In genomic region chr3:190323241-190323617, GRCh38 we compare ENCODE assay signal across 11 cellular contexts. TPM values are rescaled to one million over a fixed set of nuclear protein-coding genes. Genes with fewer than 3 reads are reported as not detected.
DNase-seq lines count a peak whose midpoint lies in the region; ATAC-seq and TF ChIP-seq lines count a peak whose summit lies in the region.
"Had no signal": no experiment of that assay in that cellular context is flagged by ENCODE, and none has a peak within 500 bp of the region (broad histone marks: within the 10 kb centered on the region; RNA-seq: fewer than 3 reads in every experiment).

No MANE protein-coding gene starts in this region.

- H3K4me3 ChIP-seq in left lung (peak overlapping the region; percentile 40 to 53), testis (peak overlapping the region in 1 of 2 donors; percentile 76)

- H3K27me3 ChIP-seq in left lung (peaks cover 0 to 25% of the 10 kb centered on the region in 2 donors), testis (no peaks in the 10 kb centered on the region)

- H3K4me3 Mint-ChIP-seq in activated CD4-positive, alpha-beta T cell treated with anti-CD3 and anti-CD28 coated beads, Interleukin-2, amount 10 ng/mL, durations not matched to agents 24 days and 14 days, result peak overlapping the region; percentile 75

- H3K27ac ChIP-seq in left lung (peak overlapping the region in 1 of 2 donors; percentile 60), testis (no peak overlapping the region)
- H3K27ac ChIP-seq: cardiac muscle cell had no signal

- H3K36me3 Mint-ChIP-seq in activated CD4-positive, alpha-beta T cell treated with anti-CD3 and anti-CD28 coated beads, Interleukin-2, amount 10 ng/mL, durations not matched to agents 24 days and 14 days (ENCODE audit: low read depth), result no peaks in the 10 kb centered on the region

- no peak for TF ChIP-seq POLR2A in testis (IDR thresholded peaks at IDR 0.05)

- peak; percentile 25 for ATAC-seq in left lung
- no peak for ATAC-seq in HG03139 (IDR thresholded peaks at IDR 0.05; ENCODE audit: unreplicated experiment)
- ATAC-seq in HG02870 (IDR thresholded peaks at IDR 0.05; ENCODE audit: unreplicated experiment), result no peak

- no peak for DNase-seq in activated CD4-positive, alpha-beta T cell treated with anti-CD3 and anti-CD28 coated beads, Interleukin-2, amount 10 ng/mL, durations not matched to agents 24 days and 14 days
- DNase-seq in activated CD4-positive, alpha-beta T cell treated with anti-CD3 and anti-CD28 coated beads, Interleukin-2, amount 50 U/mL, for 48 hours, result no peak
- DNase-seq in astrocyte of the hippocampus (ENCODE audit: low read depth, low spot score), result peak; percentile 47
- no peak for DNase-seq in left lung
- DNase-seq in testis, result peak; percentile 32
- no peak for DNase-seq in DMS53 (lab: John Stamatoyannopoulos, UW)
- DNase-seq: activated CD4-positive, alpha-beta T cell treated with anti-CD3 and anti-CD28 coated beads for 48 hours; NCI-H82 had no signal

- H3K36me3 ChIP-seq in left lung (no peaks in the 10 kb centered on the region), testis (ENCODE audit: low read depth, missing control alignments) (no peaks in the 10 kb centered on the region)
- H3K36me3 ChIP-seq: cardiac muscle cell had no signal

- no peak overlapping the region for H3K27ac Mint-ChIP-seq in activated CD4-positive, alpha-beta T cell treated with anti-CD3 and anti-CD28 coated beads, Interleukin-2, amount 10 ng/mL, durations not matched to agents 24 days and 14 days

- peaks cover 8 to 11% of the 10 kb centered on the region in 2 donors for H3K4me1 ChIP-seq in left lung
- H3K4me1 ChIP-seq in testis, result peaks cover 5% of the 10 kb centered on the region

- TF ChIP-seq CTCF in left lung (IDR thresholded peaks at IDR 0.05) (no peak), testis (IDR thresholded peaks at IDR 0.05) (no peak)

- H3K27me3 Mint-ChIP-seq in activated CD4-positive, alpha-beta T cell treated with anti-CD3 and anti-CD28 coated beads, Interleukin-2, amount 10 ng/mL, durations not matched to agents 24 days and 14 days, result peaks cover 22% of the 10 kb centered on the region

- H3K9me3 ChIP-seq in left lung (no peaks in the 10 kb centered on the region), testis (no peaks in the 10 kb centered on the region)

- H3K4me1 Mint-ChIP-seq in activated CD4-positive, alpha-beta T cell treated with anti-CD3 and anti-CD28 coated beads, Interleukin-2, amount 10 ng/mL, durations not matched to agents 24 days and 14 days, result peaks cover 31% of the 10 kb centered on the region

- 15 to 28% methylated on average over 8 of the region's 8 CpGs for WGBS in testis, 2 donors

- H3K9me3 Mint-ChIP-seq in activated CD4-positive, alpha-beta T cell treated with anti-CD3 and anti-CD28 coated beads, Interleukin-2, amount 10 ng/mL, durations not matched to agents 24 days and 14 days, result no peaks in the 10 kb centered on the region

- intact Hi-C loops in activated CD4-positive, alpha-beta T cell treated with anti-CD3 and anti-CD28 coated beads, Interleukin-2, amount 10 ng/mL, durations not matched to agents 24 days and 14 days (cut with micrococcal nuclease), result loop anchor here (2.0 to 10.0 kb wide), 3 partner anchors 98 to 292 kb away; no protein-coding TSS in a partner anchor
- intact Hi-C loops in left lung (cut with DNase I), result loop anchor here in 1 of 2 donors (10.0 kb wide), 2 partner anchors 98 to 358 kb away; no protein-coding TSS in a partner anchor
- intact Hi-C loops in testis (cut with DNase I; ENCODE audit: low total_unique reads), result loop anchor here (10.0 kb wide), 1 partner anchor 98 kb away; no protein-coding TSS in a partner anchor

RNA-seq across cellular contexts. Expression of gene CLDN1, which starts 1.0 kb away (rescaled TPM):
- total RNA-seq in activated CD4-positive, alpha-beta T cell treated with anti-CD3 and anti-CD28 coated beads, Interleukin-2, amount 10 ng/mL, durations not matched to agents 24 days and 14 days, result 0.33 and 0.52 TPM in 2 replicates
- total RNA-seq in left lung, result 10 to 100 TPM; 37.4 to 78.8 TPM
- total RNA-seq in testis, result 10 to 100 TPM in 1 of 2 donors, 1 to 10 TPM in 1; 5.7 to 37.5 TPM
- polyA plus RNA-seq in testis (ENCODE audit: insufficient read depth, low read depth, low replicate concordance), result 37.1 TPM

Comparison
In these comparisons a context has a peak if more than half of its experiments do, and no peak if none do; other contexts are left out.
1. DNase-seq: peak in astrocyte of the hippocampus (single experiment) and testis (single experiment); none in activated CD4-positive, alpha-beta T cell treated with anti-CD3 and anti-CD28 coated beads, Interleukin-2, amount 10 ng/mL, durations not matched to agents 24 days and 14 days (single experiment), activated CD4-positive, alpha-beta T cell treated with anti-CD3 and anti-CD28 coated beads, Interleukin-2, amount 50 U/mL, for 48 hours (0 of 2), left lung (0 of 2) and DMS53 (single experiment).